Comparison of ENCODE assay signal across 1 cellular context in the genomic region with DNA sequence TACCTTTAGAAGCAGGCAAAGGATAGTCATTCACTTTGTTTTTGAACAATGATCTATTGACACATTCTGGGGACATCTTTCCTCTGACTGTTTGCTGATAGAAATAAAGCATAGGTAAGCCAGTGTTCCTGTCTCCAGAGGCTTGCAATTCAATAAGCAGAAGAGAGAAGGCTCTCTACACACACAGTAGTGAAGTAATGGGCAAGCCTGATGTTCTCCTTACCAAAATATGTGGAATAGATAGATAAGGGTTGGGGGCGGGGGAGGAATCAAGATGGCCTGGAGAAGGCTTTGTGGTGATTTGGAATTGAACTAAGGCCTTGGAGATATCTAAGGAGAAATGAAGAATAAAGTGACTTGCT.
TF ChIP-seq lines count a peak whose summit lies in the region.

No MANE protein-coding gene starts in this region.

TF ChIP-seq in GM12878, 131 proteins besides CTCF, POLR2A, EP300 and RAD21:
- TF ChIP-seq NBN (IDR thresholded peaks at IDR 0.05) (no peak), RELA (IDR thresholded peaks at IDR 0.05; ENCODE audit: borderline replicate concordance, partially characterized antibody) (no peak), RFX5 (IDR thresholded peaks at IDR 0.05; ENCODE audit: low read depth, low read length) (no peak), SREBF1 (IDR thresholded peaks at IDR 0.05; ENCODE audit: low read length) (no peak), CBX3 (IDR thresholded peaks at IDR 0.05; ENCODE audit: borderline replicate concordance, low read depth) (no peak), ESRRA (IDR thresholded peaks at IDR 0.05; ENCODE audit: low read length) (no peak), RB1 (IDR thresholded peaks at IDR 0.05; ENCODE audit: borderline replicate concordance) (no peak), YBX1 (IDR thresholded peaks at IDR 0.05) (no peak), HSF1 (IDR thresholded peaks at IDR 0.05; ENCODE audit: low read depth, low read length) (no peak), MYB (IDR thresholded peaks at IDR 0.05; ENCODE audit: borderline replicate concordance, low read depth, low read length) (no peak), SMARCA5 (IDR thresholded peaks at IDR 0.05) (no peak), PBX3 (IDR thresholded peaks at IDR 0.05; ENCODE audit: insufficient replicate concordance, low read depth, low read length) (no peak), IRF3 (IDR thresholded peaks at IDR 0.05) (no peak), PML (IDR thresholded peaks at IDR 0.05; ENCODE audit: low read length) (no peak)
- TF ChIP-seq, protein P1, sequence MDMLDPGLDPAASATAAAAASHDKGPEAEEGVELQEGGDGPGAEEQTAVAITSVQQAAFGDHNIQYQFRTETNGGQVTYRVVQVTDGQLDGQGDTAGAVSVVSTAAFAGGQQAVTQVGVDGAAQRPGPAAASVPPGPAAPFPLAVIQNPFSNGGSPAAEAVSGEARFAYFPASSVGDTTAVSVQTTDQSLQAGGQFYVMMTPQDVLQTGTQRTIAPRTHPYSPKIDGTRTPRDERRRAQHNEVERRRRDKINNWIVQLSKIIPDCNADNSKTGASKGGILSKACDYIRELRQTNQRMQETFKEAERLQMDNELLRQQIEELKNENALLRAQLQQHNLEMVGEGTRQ (IDR thresholded peaks at IDR 0.05; ENCODE audit: borderline replicate concordance, low read depth, low read length): no peak
- TF ChIP-seq, protein P2, sequence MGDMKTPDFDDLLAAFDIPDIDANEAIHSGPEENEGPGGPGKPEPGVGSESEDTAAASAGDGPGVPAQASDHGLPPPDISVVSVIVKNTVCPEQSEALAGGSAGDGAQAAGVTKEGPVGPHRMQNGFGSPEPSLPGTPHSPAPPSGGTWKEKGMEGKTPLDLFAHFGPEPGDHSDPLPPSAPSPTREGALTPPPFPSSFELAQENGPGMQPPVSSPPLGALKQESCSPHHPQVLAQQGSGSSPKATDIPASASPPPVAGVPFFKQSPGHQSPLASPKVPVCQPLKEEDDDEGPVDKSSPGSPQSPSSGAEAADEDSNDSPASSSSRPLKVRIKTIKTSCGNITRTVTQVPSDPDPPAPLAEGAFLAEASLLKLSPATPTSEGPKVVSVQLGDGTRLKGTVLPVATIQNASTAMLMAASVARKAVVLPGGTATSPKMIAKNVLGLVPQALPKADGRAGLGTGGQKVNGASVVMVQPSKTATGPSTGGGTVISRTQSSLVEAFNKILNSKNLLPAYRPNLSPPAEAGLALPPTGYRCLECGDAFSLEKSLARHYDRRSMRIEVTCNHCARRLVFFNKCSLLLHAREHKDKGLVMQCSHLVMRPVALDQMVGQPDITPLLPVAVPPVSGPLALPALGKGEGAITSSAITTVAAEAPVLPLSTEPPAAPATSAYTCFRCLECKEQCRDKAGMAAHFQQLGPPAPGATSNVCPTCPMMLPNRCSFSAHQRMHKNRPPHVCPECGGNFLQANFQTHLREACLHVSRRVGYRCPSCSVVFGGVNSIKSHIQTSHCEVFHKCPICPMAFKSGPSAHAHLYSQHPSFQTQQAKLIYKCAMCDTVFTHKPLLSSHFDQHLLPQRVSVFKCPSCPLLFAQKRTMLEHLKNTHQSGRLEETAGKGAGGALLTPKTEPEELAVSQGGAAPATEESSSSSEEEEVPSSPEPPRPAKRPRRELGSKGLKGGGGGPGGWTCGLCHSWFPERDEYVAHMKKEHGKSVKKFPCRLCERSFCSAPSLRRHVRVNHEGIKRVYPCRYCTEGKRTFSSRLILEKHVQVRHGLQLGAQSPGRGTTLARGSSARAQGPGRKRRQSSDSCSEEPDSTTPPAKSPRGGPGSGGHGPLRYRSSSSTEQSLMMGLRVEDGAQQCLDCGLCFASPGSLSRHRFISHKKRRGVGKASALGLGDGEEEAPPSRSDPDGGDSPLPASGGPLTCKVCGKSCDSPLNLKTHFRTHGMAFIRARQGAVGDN (IDR thresholded peaks at IDR 0.05): no peak
